8 cellular contexts compared by ENCODE assay signal in the genomic region with DNA sequence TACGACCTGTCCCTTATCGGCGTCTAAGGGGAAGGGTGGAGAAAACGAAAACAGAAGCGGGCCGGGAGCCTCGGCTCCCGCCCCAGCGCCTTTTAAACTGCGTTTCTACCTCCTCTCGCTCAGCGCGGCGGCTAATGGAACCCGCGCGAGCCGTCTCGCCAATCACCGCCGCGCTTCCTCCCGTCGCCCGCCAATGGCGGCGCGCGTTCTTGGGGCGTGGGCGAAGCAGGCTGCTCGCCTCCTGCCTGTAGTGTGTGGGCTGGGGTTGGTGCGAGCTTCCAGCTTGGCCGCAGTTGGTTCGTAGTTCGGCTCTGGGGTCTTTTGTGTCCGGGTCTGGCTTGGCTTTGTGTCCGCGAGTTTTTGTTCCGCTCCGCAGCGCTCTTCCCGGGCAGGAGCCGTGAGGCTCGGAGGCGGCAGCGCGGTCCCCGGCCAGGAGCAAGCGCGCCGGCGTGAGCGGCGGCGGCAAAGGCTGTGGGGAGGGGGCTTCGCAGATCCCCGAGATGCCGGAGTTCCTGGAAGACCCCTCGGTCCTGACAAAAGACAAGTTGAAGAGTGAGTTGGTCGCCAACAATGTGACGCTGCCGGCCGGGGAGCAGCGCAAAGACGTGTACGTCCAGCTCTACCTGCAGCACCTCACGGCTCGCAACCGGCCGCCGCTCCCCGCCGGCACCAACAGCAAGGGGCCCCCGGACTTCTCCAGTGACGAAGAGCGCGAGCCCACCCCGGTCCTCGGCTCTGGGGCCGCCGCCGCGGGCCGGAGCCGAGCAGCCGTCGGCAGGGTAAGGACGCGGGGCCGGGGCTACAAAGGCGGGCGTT. TPM values are rescaled to one million over a fixed set of nuclear protein-coding genes. Genes with fewer than 3 reads are reported as not detected.
DNase-seq lines count a peak whose midpoint lies in the region; ATAC-seq and TF ChIP-seq lines count a peak whose summit lies in the region.

A gene with protein sequence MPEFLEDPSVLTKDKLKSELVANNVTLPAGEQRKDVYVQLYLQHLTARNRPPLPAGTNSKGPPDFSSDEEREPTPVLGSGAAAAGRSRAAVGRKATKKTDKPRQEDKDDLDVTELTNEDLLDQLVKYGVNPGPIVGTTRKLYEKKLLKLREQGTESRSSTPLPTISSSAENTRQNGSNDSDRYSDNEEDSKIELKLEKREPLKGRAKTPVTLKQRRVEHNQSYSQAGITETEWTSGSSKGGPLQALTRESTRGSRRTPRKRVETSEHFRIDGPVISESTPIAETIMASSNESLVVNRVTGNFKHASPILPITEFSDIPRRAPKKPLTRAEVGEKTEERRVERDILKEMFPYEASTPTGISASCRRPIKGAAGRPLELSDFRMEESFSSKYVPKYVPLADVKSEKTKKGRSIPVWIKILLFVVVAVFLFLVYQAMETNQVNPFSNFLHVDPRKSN (plus strand): TSS at position 223 of the 816 bp plus-strand sequence. CDS start 278 bp downstream, at position 501.

- peak within 1 kb of the TSS; percentile 90 for H3K4me2 ChIP-seq in OCI-LY3 (ENCODE audit: low read length)

- no peaks in the 10 kb centered on the region for H3K9me3 ChIP-seq in OCI-LY3 (ENCODE audit: insufficient read depth, low read length)

- H3K4me1 ChIP-seq in OCI-LY3 (ENCODE audit: low read length), result peaks cover 37% of the 10 kb centered on the region

- H2AFZ ChIP-seq in OCI-LY3 (ENCODE audit: low read depth, low read length), result no peak within 1 kb of the TSS

- no peaks in the 10 kb centered on the region for H3K9me3 Mint-ChIP-seq in mesothelial cell of epicardium

- H3K27ac ChIP-seq in OCI-LY3 (ENCODE audit: low read length), result peak within 1 kb of the TSS; percentile 99

- peak within 1 kb of the TSS; percentile 97 for H3K4me3 Mint-ChIP-seq in mesothelial cell of epicardium

- no peak for TF ChIP-seq CTCF in OCI-LY3 (IDR thresholded peaks at IDR 0.05; ENCODE audit: low read depth, low read length)
- TF ChIP-seq CTCF in mesothelial cell of epicardium (IDR thresholded peaks at IDR 0.05; ENCODE audit: unreplicated experiment), result no peak

- H3K9ac ChIP-seq in OCI-LY3 (ENCODE audit: low read length), result peak within 1 kb of the TSS; percentile 100

- peak within 1 kb of the TSS; percentile 98 for H3K4me3 ChIP-seq in OCI-LY3 (ENCODE audit: low read length)

- no peaks in the 10 kb centered on the region for H3K27me3 ChIP-seq in OCI-LY3 (ENCODE audit: low read depth, low read length)

- H3K27me3 Mint-ChIP-seq in mesothelial cell of epicardium (ENCODE audit: low read depth), result no peaks in the 10 kb centered on the region

- peaks cover 40% of the 10 kb centered on the region for H3K4me1 Mint-ChIP-seq in mesothelial cell of epicardium

- peaks cover 75% of the 10 kb centered on the region for H3K79me2 ChIP-seq in OCI-LY3 (ENCODE audit: low read length)

- DNase-seq in DMS 273 treated with DMSO at 0.1 percent for 48 hours (lab: John Stamatoyannopoulos, UW) (peak; percentile 80), HuH-7.5 (ENCODE audit: low spot score) (peak; percentile 90), mesothelial cell of epicardium (ENCODE audit: low spot score in 2 of 2, unreplicated experiment in 2 of 2) (peak; percentile 79 to 96)
- peak; percentile 96 for DNase-seq in activated CD8-positive, alpha-beta memory T cell treated with anti-CD3 and anti-CD28 coated beads, Interleukin-2, amount 50 U/mL, for 4 hours
- DNase-seq in stimulated activated CD8-positive, alpha-beta memory T cell treated with anti-CD3 and anti-CD28 coated beads, Interleukin-15, amount 100 ng/mL, for 4 hours (ENCODE audit: low read depth in 2 of 2), result peak; percentile 87 to 94

- H4K20me1 ChIP-seq in OCI-LY3 (ENCODE audit: insufficient read depth, low read length), result peaks cover 28% of the 10 kb centered on the region

- peak within 1 kb of the TSS; percentile 99 for H3K27ac Mint-ChIP-seq in mesothelial cell of epicardium

- in situ Hi-C loops in endometrial microvascular endothelial cells (cut with HindIII; ENCODE audit: inconsistent ontology term, low pct_unique_long_range_greater_than_20kb, low sequenced_read_pairs), result no loop called here

- ATAC-seq in GM21528 (IDR thresholded peaks at IDR 0.05; ENCODE audit: low FRiP score, unreplicated experiment), result peak; percentile 84

- peaks cover 30% of the 10 kb centered on the region for H3K36me3 ChIP-seq in OCI-LY3 (replicated peaks; ENCODE audit: low read depth, low read length)

- H3K36me3 Mint-ChIP-seq in mesothelial cell of epicardium, result no peaks in the 10 kb centered on the region

RNA-seq across cellular contexts. Expression of the gene that starts here (rescaled TPM):
- 117 TPM for total RNA-seq in endometrial microvascular endothelial cells (ENCODE audit: inconsistent ontology term)
- 122 to 144 TPM (median 135 TPM) in 3 replicates for total RNA-seq in mesothelial cell of epicardium

Comparison
In these comparisons a context has a peak if more than half of its experiments do, and no peak if none do; other contexts are left out.
1. Peak in every context shown above with its lines: DNase-seq, ATAC-seq, H3K4me3 ChIP-seq and H3K27ac ChIP-seq.